31 cellular contexts compared by ENCODE assay signal in the genomic region with DNA sequence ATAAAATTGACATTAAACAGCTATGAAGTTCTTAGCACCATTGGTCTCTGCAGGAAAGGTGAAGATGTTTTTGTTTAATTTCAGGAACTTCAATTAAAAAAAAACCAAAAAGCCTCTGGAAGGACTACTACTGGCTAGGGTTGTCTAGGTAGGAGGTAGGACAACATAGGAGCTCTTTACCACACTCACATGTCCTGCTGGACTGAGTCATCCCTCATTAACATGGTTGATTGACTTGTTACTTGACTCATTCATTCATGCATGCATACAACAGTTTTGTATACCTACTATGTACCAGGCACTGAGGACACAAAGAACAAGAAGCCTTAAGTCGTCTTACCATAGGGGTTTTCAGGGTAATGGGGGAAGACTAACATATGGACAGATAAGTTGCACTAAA.
"Had no signal": no experiment of that assay in that cellular context is flagged by ENCODE, and none has a peak within 500 bp of the region (broad histone marks: within the 10 kb centered on the region; RNA-seq: fewer than 3 reads in every experiment).

No MANE protein-coding gene starts in this region.

- H3K4me3 Mint-ChIP-seq: effector memory CD8-positive, alpha-beta T cell; immature natural killer cell; mesothelial cell of epicardium; naive B cell; natural killer cell treated with Interleukin-12 subunit alpha and Interleukin-12 subunit beta and Interleukin-15 and Interleukin-18, amount 100 ng/mL, for 72 hours; neural progenitor cell had no signal

- H3K36me3 Mint-ChIP-seq: immature natural killer cell; mesothelial cell of epicardium; natural killer cell treated with Interleukin-12 subunit alpha and Interleukin-12 subunit beta and Interleukin-15 and Interleukin-18, amount 100 ng/mL, for 72 hours; neural progenitor cell had no signal

- H3K9me3 Mint-ChIP-seq: effector memory CD8-positive, alpha-beta T cell had no signal

- H3K4me1 ChIP-seq: foreskin keratinocyte, neural progenitor cell, parathyroid adenoma, right atrium auricular region, vagina had no signal

- ATAC-seq: effector memory CD8-positive, alpha-beta T cell; foreskin keratinocyte; gastroesophageal sphincter; left lobe of liver; mucosa of descending colon; natural killer cell treated with Interleukin-12 subunit alpha and Interleukin-12 subunit beta and Interleukin-15 and Interleukin-18, amount 100 ng/mL, for 72 hours; sciatic nerve had no signal

- H3K4me3 ChIP-seq: esophagus muscularis mucosa, gastroesophageal sphincter, lung, mucosa of descending colon, neural progenitor cell, right atrium auricular region, smooth muscle cell, stomach, thyroid gland, vagina had no signal

- H3K36me3 ChIP-seq: esophagus muscularis mucosa, gastroesophageal sphincter, neural progenitor cell, right atrium auricular region, stomach, thyroid gland, vagina had no signal

- H3K4me1 Mint-ChIP-seq: immature natural killer cell, neural progenitor cell had no signal

- DNase-seq: cortex of kidney; effector memory CD8-positive, alpha-beta T cell; foreskin keratinocyte; glutamatergic neuron; hypothalamus; immature natural killer cell; islet precursor cell; mesenchymal stem cell; mucosa of descending colon; naive B cell; stimulated activated CD4-positive, alpha-beta T cell treated with anti-CD3 and anti-CD28 coated beads, Interleukin-12 subunit alpha, Interleukin-12 subunit beta, amount 100 ng/mL, for 4 hours; stimulated activated CD4-positive, alpha-beta T cell treated with anti-CD3 and anti-CD28 coated beads, Interleukin-1b, Interleukin-23, amount 100 ng/mL, for 48 hours; stimulated activated CD4-positive, alpha-beta T cell treated with anti-CD3 and anti-CD28 coated beads, Interleukin-4, amount 100 ng/mL, for 1 hour; stimulated activated CD8-positive, alpha-beta memory T cell treated with anti-CD3 and anti-CD28 coated beads, Interleukin-4, amount 100 ng/mL, for 48 hours; stimulated activated naive CD4-positive, alpha-beta T cell treated with Interleukin-2 at 50 U/mL for 16 hours; stomach; thyroid gland; trophoblast cell had no signal

- H3K27me3 Mint-ChIP-seq: progenitor cell of endocrine pancreas had no signal

- H3K27ac ChIP-seq: esophagus muscularis mucosa, foreskin keratinocyte, gastroesophageal sphincter, neural progenitor cell, parathyroid adenoma, right atrium auricular region, stomach, thyroid gland, vagina had no signal

- H3K27ac Mint-ChIP-seq: effector memory CD8-positive, alpha-beta T cell; immature natural killer cell; mesothelial cell of epicardium; naive B cell; natural killer cell treated with Interleukin-12 subunit alpha and Interleukin-12 subunit beta and Interleukin-15 and Interleukin-18, amount 100 ng/mL, for 72 hours; neural progenitor cell; progenitor cell of endocrine pancreas had no signal

- H3K9me3 ChIP-seq: esophagus muscularis mucosa, gastroesophageal sphincter, mucosa of descending colon, right atrium auricular region, stomach, thyroid gland, vagina had no signal

- H3K27me3 ChIP-seq: esophagus muscularis mucosa, gastroesophageal sphincter, neural progenitor cell, right atrium auricular region, stomach, thyroid gland, vagina had no signal
